In the genomic region with DNA sequence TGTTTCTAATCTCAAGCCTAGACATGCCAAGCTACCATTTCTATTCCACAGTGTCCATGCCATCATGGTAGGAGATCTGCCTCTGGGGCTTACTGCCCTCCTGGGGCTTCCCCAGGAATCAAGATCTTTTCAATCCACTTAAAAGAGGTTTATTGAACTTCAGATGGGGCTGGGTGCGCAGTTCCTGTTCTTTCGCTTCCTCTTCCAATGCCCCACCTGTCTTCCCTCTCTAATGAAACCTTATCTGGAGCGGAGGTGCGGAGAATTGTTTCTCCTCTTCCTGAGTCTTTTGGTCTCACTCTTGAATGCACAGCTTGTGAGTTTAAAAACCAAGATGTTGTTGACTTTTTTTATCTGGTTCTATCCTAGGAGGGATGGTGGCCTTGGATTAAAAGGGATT, we compare ENCODE assay signal across 1 cellular context.
TF ChIP-seq lines count a peak whose summit lies in the region.

No MANE protein-coding gene starts in this region.

TF ChIP-seq in K562, 482 proteins besides CTCF, POLR2A, EP300 and RAD21:
- TF ChIP-seq YY1 (IDR thresholded peaks at IDR 0.05; ENCODE audit: borderline replicate concordance in 1 of 3, control insufficient read depth in 1 of 3, extremely low read depth in 1 of 3, insufficient read depth in 3 of 3, insufficient read length in 1 of 3, insufficient replicate concordance in 2 of 3, low read depth in 1 of 3, low read length in 2 of 3): no peak
- TF ChIP-seq SPI1 (IDR thresholded peaks at IDR 0.05; ENCODE audit: borderline replicate concordance, low read depth, low read length): 0 out of 2 replicates have a peak, but pooled peaks have one; percentile 8
TF ChIP-seq in K562: peak in this region for 1.
